In the genomic region with DNA sequence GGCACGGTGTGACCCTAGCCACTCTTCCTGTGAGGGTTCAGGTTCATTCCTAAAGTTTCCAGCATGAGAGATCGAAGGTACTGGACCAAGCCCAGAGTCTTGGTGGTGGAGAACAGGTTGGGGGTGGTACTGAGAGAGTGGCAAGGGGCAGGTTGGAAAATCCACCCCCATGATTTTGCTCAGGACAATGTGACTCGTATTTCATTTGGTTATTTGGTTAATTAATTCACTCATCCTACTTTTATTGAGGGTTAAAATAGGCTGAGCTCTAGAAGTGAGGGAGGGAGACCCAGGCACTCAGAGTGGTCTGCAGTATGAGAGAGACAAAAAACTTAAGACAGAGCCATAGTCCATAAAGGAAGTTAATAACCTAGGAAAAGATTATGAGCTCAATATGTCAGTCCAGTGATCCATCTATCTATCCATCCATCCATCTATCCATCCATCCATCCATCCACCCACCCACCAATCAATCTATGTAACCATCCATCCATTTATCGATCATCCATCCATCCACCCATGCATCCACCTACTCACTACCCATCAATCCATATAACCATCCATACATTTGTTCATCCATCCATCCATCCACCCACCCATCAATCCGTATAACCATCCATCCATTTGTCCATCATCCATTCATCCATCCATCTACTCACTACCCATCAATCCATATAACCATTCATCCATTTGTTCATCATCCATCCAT, we compare ENCODE assay signal across 35 cellular contexts. TPM values are rescaled to one million over a fixed set of nuclear protein-coding genes. Genes with fewer than 3 reads are reported as not detected.
"Had no signal": no experiment of that assay in that cellular context is flagged by ENCODE, and none has a peak within 500 bp of the region (broad histone marks: within the 10 kb centered on the region; RNA-seq: fewer than 3 reads in every experiment).

No MANE protein-coding gene starts in this region.

- DNase-seq: hypothalamus; islet precursor cell; left ventricle myocardium inferior; mesendoderm; naive B cell; natural killer cell; nephron progenitor cell; occipital lobe; ovary; stimulated activated CD4-positive, alpha-beta T cell treated with anti-CD3 and anti-CD28 coated beads, Interleukin-1b, Interleukin-23, amount 100 ng/mL, for 48 hours; stimulated activated CD4-positive, alpha-beta T cell treated with anti-CD3 and anti-CD28 coated beads, Interleukin-2, amount 100 ng/mL, for 48 hours; stimulated activated CD4-positive, alpha-beta T cell treated with anti-CD3 and anti-CD28 coated beads, Interleukin-4, amount 100 ng/mL, for 4 hours; stimulated activated CD8-positive, alpha-beta memory T cell treated with anti-CD3 and anti-CD28 coated beads, Interleukin-4, amount 100 ng/mL, for 48 hours; stimulated activated naive CD4-positive, alpha-beta T cell treated with Interleukin-2 at 50 U/mL for 16 hours; stimulated activated naive CD8-positive, alpha-beta T cell treated with anti-CD3 and anti-CD28 coated beads, Interleukin-15, amount 100 ng/mL, for 72 hours; substantia nigra had no signal

- H3K9me3 ChIP-seq: left ventricle myocardium inferior, neutrophil, ovary, right atrium auricular region, right lobe of liver, tibial nerve, vagina had no signal

- H3K4me3 ChIP-seq: left ventricle myocardium inferior, lung, neural progenitor cell, ovary, right atrium auricular region, right lobe of liver, smooth muscle cell, tibial nerve, vagina had no signal

- H3K27ac ChIP-seq: left ventricle myocardium inferior, neural progenitor cell, neutrophil, ovary, right atrium auricular region, right lobe of liver, tibial nerve, vagina had no signal

- H3K36me3 ChIP-seq: left ventricle myocardium inferior, neural progenitor cell, neutrophil, ovary, right atrium auricular region, right lobe of liver, tibial nerve, vagina had no signal

- H2AFZ ChIP-seq: neural progenitor cell had no signal

- H3K4me2 ChIP-seq: neural progenitor cell, smooth muscle cell had no signal

- H3K4me1 ChIP-seq: left ventricle myocardium inferior, neural progenitor cell, right atrium auricular region, right lobe of liver, tibial nerve, vagina had no signal

- ATAC-seq: natural killer cell; right lobe of liver; stimulated activated memory B cell treated with anti-CD40 and anti-IgM and Interleukin-4, amounts not matched to agents 10 μg/mL and 1 μg/mL and 100 μg/mL, for 72 hours; stimulated activated naive CD8-positive, alpha-beta T cell treated with anti-CD3 and anti-CD28 coated beads, Interleukin-15, amount 100 ng/mL, for 72 hours had no signal

- H3K27me3 ChIP-seq: neutrophil, ovary, right atrium auricular region, right lobe of liver, tibial nerve, vagina had no signal

RNA-seq across cellular contexts. Expression of a gene that starts 6.7 kb away (rescaled TPM):
- total RNA-seq: kidney epithelial cell, left ventricle myocardium inferior, lower leg skin, lung, mesothelial cell of epicardium, mononuclear cell, natural killer cell, occipital lobe, ovary, progenitor cell of endocrine pancreas, pulmonary artery endothelial cell, renal cortical epithelial cell, right atrium auricular region, right lobe of liver, skeletal muscle tissue, smooth muscle cell, temporal lobe, tibial nerve, ureter, vagina had no signal

RNA-seq across cellular contexts. Expression of a gene that starts 17.3 kb away (rescaled TPM):
- total RNA-seq: kidney epithelial cell, left ventricle myocardium inferior, lower leg skin, mesothelial cell of epicardium, mononuclear cell, natural killer cell, progenitor cell of endocrine pancreas, pulmonary artery endothelial cell, renal cortical epithelial cell, right atrium auricular region, skeletal muscle tissue, smooth muscle cell, temporal lobe, tibial nerve, ureter, vagina had no signal

RNA-seq across cellular contexts. Expression of a gene that starts 20.5 kb away (rescaled TPM):
- total RNA-seq: kidney epithelial cell, left ventricle myocardium inferior, lower leg skin, lung, mesothelial cell of epicardium, mononuclear cell, natural killer cell, occipital lobe, ovary, progenitor cell of endocrine pancreas, pulmonary artery endothelial cell, renal cortical epithelial cell, right atrium auricular region, right lobe of liver, skeletal muscle tissue, smooth muscle cell, temporal lobe, tibial nerve, ureter, vagina had no signal

RNA-seq across cellular contexts. Expression of a gene that starts 28.9 kb away (rescaled TPM):
- total RNA-seq: kidney epithelial cell, left ventricle myocardium inferior, lower leg skin, lung, mesothelial cell of epicardium, mononuclear cell, natural killer cell, occipital lobe, progenitor cell of endocrine pancreas, pulmonary artery endothelial cell, renal cortical epithelial cell, right atrium auricular region, right lobe of liver, skeletal muscle tissue, smooth muscle cell, temporal lobe, tibial nerve, ureter, vagina had no signal

RNA-seq across cellular contexts. Expression of a gene that starts 54.7 kb away (rescaled TPM):
- total RNA-seq: kidney epithelial cell, left ventricle myocardium inferior, lower leg skin, lung, mesothelial cell of epicardium, mononuclear cell, natural killer cell, occipital lobe, ovary, progenitor cell of endocrine pancreas, pulmonary artery endothelial cell, renal cortical epithelial cell, right atrium auricular region, right lobe of liver, skeletal muscle tissue, smooth muscle cell, temporal lobe, tibial nerve, ureter, vagina had no signal
